8 cellular contexts compared by ENCODE assay signal in the genomic region with DNA sequence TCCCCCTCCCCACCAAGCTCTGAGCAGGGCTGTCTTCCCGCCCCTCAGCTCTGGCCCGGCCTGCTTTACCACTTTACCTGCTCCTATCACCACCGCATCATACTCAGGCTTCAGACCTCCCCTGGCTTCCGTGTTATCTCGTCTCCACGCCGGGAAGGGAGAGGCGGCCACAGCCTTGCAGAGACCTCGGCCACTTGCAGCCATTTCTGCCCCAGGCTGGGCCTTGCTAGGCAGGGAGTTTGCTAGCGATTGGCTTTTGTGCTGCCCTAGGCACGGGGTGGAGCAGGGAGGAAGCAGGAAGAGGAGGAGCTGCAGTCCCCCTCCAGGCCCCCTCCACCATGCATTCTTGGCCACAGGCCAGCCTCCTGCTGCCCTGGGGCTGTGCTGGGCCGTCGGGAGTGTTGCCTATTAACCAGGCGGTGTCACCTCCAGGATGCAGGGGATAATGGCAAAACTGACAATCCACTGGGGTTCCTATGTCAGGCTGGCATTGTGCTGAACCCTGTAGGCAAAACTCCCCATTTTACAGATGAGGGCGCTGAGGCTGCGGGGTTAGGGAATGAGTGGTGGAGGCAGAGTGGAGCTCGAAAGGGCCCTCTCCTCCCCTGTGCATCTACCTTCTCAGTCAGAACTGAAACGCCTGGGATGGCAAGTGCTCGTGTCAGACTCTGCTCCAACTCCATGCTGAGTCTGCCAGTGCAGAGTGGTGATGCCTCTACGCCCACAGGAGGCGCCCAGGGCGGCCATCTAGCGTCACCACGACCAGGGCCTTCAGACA. TPM values are rescaled to one million over a fixed set of nuclear protein-coding genes. Genes with fewer than 3 reads are reported as not detected.
DNase-seq lines count a peak whose midpoint lies in the region; ATAC-seq and TF ChIP-seq lines count a peak whose summit lies in the region.

A gene (minus strand): TSS at position 251 of the 778 bp plus-strand sequence. CDS start 47 bp downstream, at position 204.

- H3K27me3 ChIP-seq in NT2/D1 (ENCODE audit: insufficient read depth, insufficient read length) = no peaks in the 10 kb centered on the region
- no peaks in the 10 kb centered on the region for H3K27me3 ChIP-seq in thoracic aorta (replicated peaks; ENCODE audit: insufficient read depth)

- TF ChIP-seq CTCF in fibroblast of the aortic adventitia (IDR thresholded peaks at IDR 0.05; ENCODE audit: insufficient read depth, low read length) (no peak), thoracic aorta (IDR thresholded peaks at IDR 0.05) (no peak)

- H3K9ac ChIP-seq in NT2/D1 (ENCODE audit: insufficient read length, low read depth) = peak within 1 kb of the TSS; percentile 94

- H3K9me3 ChIP-seq in NT2/D1 (ENCODE audit: insufficient read depth, low read length) (no peaks in the 10 kb centered on the region), thoracic aorta (no peaks in the 10 kb centered on the region)

- H3K36me3 ChIP-seq in NT2/D1 (ENCODE audit: insufficient read depth, insufficient read length, low read length) (peaks cover 51% of the 10 kb centered on the region), thoracic aorta (peaks cover 27% of the 10 kb centered on the region)

- H3K27ac ChIP-seq in thoracic aorta = peak within 1 kb of the TSS; percentile 42 to 72

- H3K4me1 ChIP-seq in NT2/D1 (ENCODE audit: insufficient read depth, insufficient read length) = peaks cover 11% of the 10 kb centered on the region
- H3K4me1 ChIP-seq in thoracic aorta (ENCODE audit: control insufficient read depth in 1 of 2, low read depth in 2 of 2) = peaks cover 13 to 16% of the 10 kb centered on the region in 2 donors

- peak within 1 kb of the TSS; percentile 65 for H3K4me3 ChIP-seq in NT2/D1 (ENCODE audit: insufficient read length, low read depth)
- peak within 1 kb of the TSS; percentile 77 for H3K4me3 ChIP-seq in fibroblast of the aortic adventitia (ENCODE audit: low read depth, low read length)
- H3K4me3 ChIP-seq in thoracic aorta = peak within 1 kb of the TSS; percentile 83

- DNase-seq in DMS53 (lab: John Stamatoyannopoulos, UW) = peak; percentile 93
- peak; percentile 81 for DNase-seq in NT2/D1 (ENCODE audit: low read depth, low spot score)
- peak; percentile 32 for DNase-seq in activated naive CD4-positive, alpha-beta T cell treated with Interleukin-2 at 50 U/mL for 16 hours
- DNase-seq in fibroblast of the aortic adventitia (ENCODE audit: low read depth) = peak; percentile 92
- DNase-seq in myocyte (ENCODE audit: low read depth) = peak; percentile 89
- DNase-seq in thoracic aorta (ENCODE audit: low spot score) = peak; percentile 68

- ATAC-seq in HG03095 (IDR thresholded peaks at IDR 0.05; ENCODE audit: unreplicated experiment) (peak; percentile 44), thoracic aorta (ENCODE audit: insufficient number of reproducible peaks, low FRiP score, low read depth) (peak; percentile 86), GM18873 (IDR thresholded peaks at IDR 0.05; ENCODE audit: low FRiP score, unreplicated experiment) (no peak)

RNA-seq across cellular contexts. Expression of the gene that starts here (rescaled TPM):
- total RNA-seq in fibroblast of the aortic adventitia (ENCODE audit: low replicate concordance) (6.5 and 10.2 TPM in 2 replicates), myocyte (7.3 and 9.7 TPM in 2 replicates), thoracic aorta (1 to 10 TPM; 6.3 to 9.3 TPM)
- polyA plus RNA-seq in myocyte (2012) = 10.3 TPM

Comparison
In these comparisons a context has a peak if more than half of its experiments do, and no peak if none do; other contexts are left out.
1. DNase-seq: peak in every context shown above with its lines; median percentile 93 in DMS53; 92 in fibroblast of the aortic adventitia; 89 in myocyte; 81 in NT2/D1; 68 in thoracic aorta; 32 in activated naive CD4-positive, alpha-beta T cell treated with Interleukin-2 at 50 U/mL for 16 hours.